21 cellular contexts compared by ENCODE assay signal in the genomic region with DNA sequence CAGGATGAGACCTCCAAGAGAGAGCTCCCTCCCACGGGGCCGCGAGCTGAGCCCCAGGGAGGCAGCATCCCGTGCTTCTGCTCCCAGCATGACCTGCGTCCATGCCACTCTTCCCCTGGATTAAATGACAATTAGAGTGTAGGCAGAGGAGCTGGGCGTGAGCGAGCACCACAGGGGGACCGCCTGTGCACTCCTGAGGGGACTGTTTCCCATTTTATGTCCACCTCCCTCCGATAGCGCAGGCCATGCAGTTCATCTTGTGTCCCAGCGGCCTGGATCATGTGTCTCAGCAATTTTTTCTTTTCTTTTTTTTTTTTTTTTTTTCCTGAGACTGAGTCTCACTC. TPM values are rescaled to one million over a fixed set of nuclear protein-coding genes. Genes with fewer than 3 reads are reported as not detected.
DNase-seq lines count a peak whose midpoint lies in the region; ATAC-seq, FAIRE-seq and TF ChIP-seq lines count a peak whose summit lies in the region.
"Had no signal": no experiment of that assay in that cellular context is flagged by ENCODE, and none has a peak within 500 bp of the region (broad histone marks: within the 10 kb centered on the region; RNA-seq: fewer than 3 reads in every experiment).

No MANE protein-coding gene starts in this region.

- peaks cover 4% of the 10 kb centered on the region for H3K27me3 Mint-ChIP-seq in activated CD4-positive, alpha-beta T cell treated with anti-CD3 and anti-CD28 coated beads, Interleukin-2, amount 10 ng/mL, durations not matched to agents 7 days and 5 days
- peaks cover 17% of the 10 kb centered on the region for H3K27me3 Mint-ChIP-seq in GM23338 (ENCODE audit: insufficient read depth, low read depth, poor library complexity)
- H3K27me3 Mint-ChIP-seq in stimulated activated memory B cell treated with anti-CD40 and anti-IgM and Interleukin-4, amounts not matched to agents 10 μg/mL and 1 μg/mL and 100 μg/mL, for 72 hours, result no peaks in the 10 kb centered on the region

- H3K27me3 ChIP-seq in GM23338 (ENCODE audit: insufficient read depth), result no peaks in the 10 kb centered on the region; the same call in 1 of the 2 replicates
- no peaks in the 10 kb centered on the region for H3K27me3 ChIP-seq in K562 (ENCODE audit: control insufficient read depth in 2 of 2, insufficient read depth in 2 of 2, low read length in 2 of 2)

- no peak for TF ChIP-seq POLR2A in K562 (conservative IDR thresholded peaks at IDR 0.05)

- H3K36me3 ChIP-seq in GM23338 (ENCODE audit: insufficient read depth), result peaks cover 13% of the 10 kb centered on the region; the same call in 1 of the 2 replicates
- H3K36me3 ChIP-seq in K562 (ENCODE audit: control insufficient read depth, insufficient read depth, low read length), result peaks cover 56% of the 10 kb centered on the region

- DNase-seq in activated CD4-positive, alpha-beta T cell treated with anti-CD3 and anti-CD28 coated beads, Interleukin-2, amount 10 ng/mL, durations not matched to agents 7 days and 5 days, result no peak
- no peak for DNase-seq in activated CD4-positive, alpha-beta T cell treated with anti-CD3 and anti-CD28 coated beads for 48 hours
- DNase-seq in GM23338 (ENCODE audit: low spot score) (no peak), K562 (ENCODE audit: extremely low read depth in 1 of 4, low spot score in 3 of 4) (no peak), COLO829 (ENCODE audit: low spot score) (no peak), HK-2 (ENCODE audit: unreplicated experiment) (no peak), ACHN (no peak)
- DNase-seq: COR-L47, GDM1, GOT3, NCI-H1092 treated with DMSO at 0.1 percent for 48 hours, NCI-H146, NCI-H2081 had no signal

- ATAC-seq in GM23338, result no peak
- no peak for ATAC-seq in K562
- no peak for ATAC-seq in stimulated activated memory B cell treated with anti-CD40 and anti-IgM and Interleukin-4, amounts not matched to agents 10 μg/mL and 1 μg/mL and 100 μg/mL, for 72 hours
- ATAC-seq: GM12878, Panc1, Right ventricle myocardium inferior had no signal

- intact Hi-C loops in K562 (cut with micrococcal nuclease), result no loop called here

- no peaks in the 10 kb centered on the region for H3K9me3 Mint-ChIP-seq in activated CD4-positive, alpha-beta T cell treated with anti-CD3 and anti-CD28 coated beads, Interleukin-2, amount 10 ng/mL, durations not matched to agents 7 days and 5 days
- H3K9me3 Mint-ChIP-seq in GM23338, result no peaks in the 10 kb centered on the region
- peaks cover 3% of the 10 kb centered on the region for H3K9me3 Mint-ChIP-seq in stimulated activated memory B cell treated with anti-CD40 and anti-IgM and Interleukin-4, amounts not matched to agents 10 μg/mL and 1 μg/mL and 100 μg/mL, for 72 hours

- H3K4me1 ChIP-seq in GM23338 (ENCODE audit: insufficient read depth) (peaks cover 10% of the 10 kb centered on the region), K562 (replicated peaks in 1 of 2; ENCODE audit: control insufficient read depth in 2 of 2, insufficient read depth in 2 of 2, low read length in 2 of 2) (peaks cover 28 to 71% of the 10 kb centered on the region in 2 experiments)

- no peak overlapping the region; a peak in 1 of 4 replicates for H3K9ac ChIP-seq in K562 (ENCODE audit: insufficient read depth in 1 of 2, low read depth in 2 of 2, low read length in 2 of 2)

- FAIRE-seq in K562 (lab: Jason Lieb, UNC), result no peak
- FAIRE-seq: A204.1, GM12878, GM19239 had no signal

- no peaks in the 10 kb centered on the region for H3K9me1 ChIP-seq in K562 (ENCODE audit: control insufficient read depth, insufficient read depth, low read length)

- no TSS peak for BruUV-seq in K562 (replicated peaks; lab: Mats Ljungman, UMichigan)

- H3K4me1 Mint-ChIP-seq in activated CD4-positive, alpha-beta T cell treated with anti-CD3 and anti-CD28 coated beads, Interleukin-2, amount 10 ng/mL, durations not matched to agents 7 days and 5 days, result peaks cover 29% of the 10 kb centered on the region
- peaks cover 33% of the 10 kb centered on the region for H3K4me1 Mint-ChIP-seq in GM23338
- H3K4me1 Mint-ChIP-seq in stimulated activated memory B cell treated with anti-CD40 and anti-IgM and Interleukin-4, amounts not matched to agents 10 μg/mL and 1 μg/mL and 100 μg/mL, for 72 hours, result peaks cover 48% of the 10 kb centered on the region

- in situ Hi-C loops in K562 (cut with MboI) (no loop called here), ACHN (cut with HindIII; ENCODE audit: low pct_ligation_motif_present, low pct_unique_long_range_greater_than_20kb, low sequenced_read_pairs) (no loop called here)

- H3K79me2 ChIP-seq in GM23338 (replicated peaks; ENCODE audit: insufficient read depth), result no peaks in the 10 kb centered on the region
- no peaks in the 10 kb centered on the region for H3K79me2 ChIP-seq in K562 (ENCODE audit: control insufficient read depth, insufficient read depth, low read length)

- H3K4me3 ChIP-seq in GM23338 (no peak overlapping the region), K562 (no peak overlapping the region)
- H3K4me3 ChIP-seq: GM12878 had no signal

- peak overlapping the region; percentile 67 for H3K27ac Mint-ChIP-seq in activated CD4-positive, alpha-beta T cell treated with anti-CD3 and anti-CD28 coated beads, Interleukin-2, amount 10 ng/mL, durations not matched to agents 7 days and 5 days
- H3K27ac Mint-ChIP-seq in GM23338, result 0 out of 2 replicates have a peak overlapping the region, but pooled peaks have one; percentile 56
- peak overlapping the region; percentile 84 for H3K27ac Mint-ChIP-seq in stimulated activated memory B cell treated with anti-CD40 and anti-IgM and Interleukin-4, amounts not matched to agents 10 μg/mL and 1 μg/mL and 100 μg/mL, for 72 hours

- H3K9me3 ChIP-seq in K562 (replicated peaks; ENCODE audit: control insufficient read depth, insufficient read depth, low read depth, low read length), result no peaks in the 10 kb centered on the region

- H3K4me3 Mint-ChIP-seq in activated CD4-positive, alpha-beta T cell treated with anti-CD3 and anti-CD28 coated beads, Interleukin-2, amount 10 ng/mL, durations not matched to agents 7 days and 5 days, result no peak overlapping the region
- no peak overlapping the region for H3K4me3 Mint-ChIP-seq in GM23338
- H3K4me3 Mint-ChIP-seq in stimulated activated memory B cell treated with anti-CD40 and anti-IgM and Interleukin-4, amounts not matched to agents 10 μg/mL and 1 μg/mL and 100 μg/mL, for 72 hours, result no peak overlapping the region

- CTCF ChIA-PET in activated CD4-positive, alpha-beta T cell treated with anti-CD3 and anti-CD28 coated beads, Interleukin-2, amount 10 ng/mL, durations not matched to agents 7 days and 5 days (lab: Charles Lee), result interaction anchor here (0.6 to 1.8 kb wide), 5 partner anchors 16 to 593 kb away, joined by 3 to 4 read pairs (median 4); no protein-coding TSS in a partner anchor
- CTCF ChIA-PET in K562 (lab: Yijun Ruan, JAX; ENCODE audit: low intra/inter-chr PET ratio), result no interaction called here

- H3K27ac ChIP-seq in GM23338 (ENCODE audit: low read depth), result no peak overlapping the region
- H3K27ac ChIP-seq in K562 (ENCODE audit: extremely low read depth, low read depth, low read length), result no peak overlapping the region

- POLR2A ChIA-PET in activated CD4-positive, alpha-beta T cell treated with anti-CD3 and anti-CD28 coated beads, Interleukin-2, amount 10 ng/mL, durations not matched to agents 7 days and 5 days (lab: Charles Lee), result interaction anchor here (0.6 kb wide), 1 partner anchor 63 kb away, joined by 3 read pairs; a partner anchor contains a TSS
- POLR2A ChIA-PET in K562 (lab: Yijun Ruan, JAX), result interaction anchor here (0.8 to 1.1 kb wide), 3 partner anchors 15 to 79 kb away, joined by 3 to 4 read pairs (median 4); no protein-coding TSS in a partner anchor

- H2AFZ ChIP-seq in GM23338, result no peak overlapping the region
- no peak overlapping the region for H2AFZ ChIP-seq in K562 (ENCODE audit: low read depth, low read length)

- peaks cover 20% of the 10 kb centered on the region for H3K36me3 Mint-ChIP-seq in activated CD4-positive, alpha-beta T cell treated with anti-CD3 and anti-CD28 coated beads, Interleukin-2, amount 10 ng/mL, durations not matched to agents 7 days and 5 days (ENCODE audit: low read depth)
- peaks cover 35% of the 10 kb centered on the region for H3K36me3 Mint-ChIP-seq in GM23338 (ENCODE audit: low read depth)
- peaks cover 32% of the 10 kb centered on the region for H3K36me3 Mint-ChIP-seq in stimulated activated memory B cell treated with anti-CD40 and anti-IgM and Interleukin-4, amounts not matched to agents 10 μg/mL and 1 μg/mL and 100 μg/mL, for 72 hours

- H3F3A ChIP-seq in GM23338 (replicated peaks; ENCODE audit: low read depth), result 0 out of 2 replicates have a peak, but pooled peaks cover 14% of the 10 kb centered on the region

- 92% methylated on average over 11 of the region's 11 CpGs for WGBS in K562 (ENCODE audit: insufficient coverage, low coverage, missing lambda C conversion rate)

- TF ChIP-seq EP300 in K562 (IDR thresholded peaks at IDR 0.05; ENCODE audit: low read length), result no peak

- H4K20me1 ChIP-seq in GM23338 (replicated peaks; ENCODE audit: insufficient read depth) (no peaks in the 10 kb centered on the region), K562 (replicated peaks; ENCODE audit: control insufficient read depth, insufficient read depth, low read length) (peaks cover 16% of the 10 kb centered on the region; the same call in 1 of the 2 replicates)

- TF ChIP-seq RAD21 in K562 (CRISPR knock-in tag; conservative IDR thresholded peaks at IDR 0.05 in 1 of 2, IDR thresholded peaks at IDR 0.05 in 1 of 2), result no peak

- no peak for TF ChIP-seq CTCF in GM23338 (conservative IDR thresholded peaks at IDR 0.05; ENCODE audit: low read depth in 2 of 2)
- no peak for TF ChIP-seq CTCF in K562 (IDR thresholded peaks at IDR 0.05 in 2 of 3, conservative IDR thresholded peaks at IDR 0.05 in 1 of 3; ENCODE audit: insufficient read depth in 2 of 3, low read depth in 1 of 3, low read length in 3 of 3)

- H3K9me2 ChIP-seq in GM23338 (ENCODE audit: insufficient read depth), result no peaks in the 10 kb centered on the region

- H3K4me2 ChIP-seq in GM23338, result no peak overlapping the region
- no peak overlapping the region for H3K4me2 ChIP-seq in K562 (ENCODE audit: insufficient read depth, low read length)

RNA-seq across cellular contexts. Expression of a gene that starts 5.8 kb away (rescaled TPM):
- total RNA-seq in activated CD4-positive, alpha-beta T cell treated with anti-CD3 and anti-CD28 coated beads, Interleukin-2, amount 10 ng/mL, durations not matched to agents 7 days and 5 days, result under 1 TPM in 1 of 2 experiments, not detected in 1; 0.20 TPM
- 2.7 and 5.1 TPM in 2 replicates for total RNA-seq in GM23338 (2014; rRNA removed; shearing (Covaris generic))
- 2.3 and 3.9 TPM in 2 replicates for polyA plus RNA-seq in GM23338 (2016; fragmentation: Nextera tagmentation; extraction: Ambion mirVana)
- not detected in 2 replicates for total RNA-seq in K562 (2011; cell fraction: chromatin; rRNA removed; ENCODE audit: low replicate concordance)
- not detected in 2 replicates for total RNA-seq in K562 (2011; cell fraction: nucleolus; rRNA removed)
- total RNA-seq in K562 (2011; cell fraction: nucleoplasm; rRNA removed), result not detected in 2 replicates
- not detected in 2 replicates for total RNA-seq in K562 (2014; rRNA removed)
- total RNA-seq in K562 (2014; rRNA removed; fragmentation: Illumina TruSeq; extraction: Trizol), result not detected in 2 replicates
- not detected in 2 replicates for total RNA-seq in K562 (2015; rRNA removed; fragmentation: Illumina TruSeq; extraction: Trizol)
- not detected in 2 replicates for total RNA-seq in K562 (2021)
- polyA plus RNA-seq in K562 (2011; rRNA removed), result not detected in 2 replicates
- polyA plus RNA-seq in K562 (2011; cell fraction: cytosol; rRNA removed), result not detected in 2 replicates
- polyA plus RNA-seq in K562 (2011; cell fraction: nucleus; rRNA removed), result 0.21 TPM in 1 of 2 replicates, not detected in the other
- not detected in 2 replicates for polyA plus RNA-seq in K562 (2012)
- polyA plus RNA-seq in K562 (2014; fragmentation: Illumina TruSeq; extraction: Trizol), result not detected in 2 replicates
- not detected for polyA plus RNA-seq in K562 (2014; fragmentation: Nextera tagmentation; extraction: Ambion mirVana)
- polyA plus RNA-seq in K562 (2014; rRNA removed), result not detected in 2 replicates
- not detected in 2 replicates for polyA minus RNA-seq in K562 (2011; rRNA and poly(A)+ RNA removed)
- polyA minus RNA-seq in K562 (2011; cell fraction: cytosol; rRNA and poly(A)+ RNA removed), result not detected in 2 replicates
- polyA minus RNA-seq in K562 (2011; cell fraction: nucleus; rRNA and poly(A)+ RNA removed), result not detected in 2 replicates
- total RNA-seq: GM12878, NCI-H460, Right ventricle myocardium inferior had no signal
- polyA plus RNA-seq: BJ, GM12878 had no signal

RNA-seq across cellular contexts. Expression of a gene that starts 18.3 kb away (rescaled TPM):
- total RNA-seq in activated CD4-positive, alpha-beta T cell treated with anti-CD3 and anti-CD28 coated beads, Interleukin-2, amount 10 ng/mL, durations not matched to agents 7 days and 5 days, result 100 to 1,000 TPM; 486 to 586 TPM
- 228 and 275 TPM in 2 replicates for total RNA-seq in GM23338 (2014; rRNA removed; shearing (Covaris generic))
- polyA plus RNA-seq in GM23338 (2016; fragmentation: Nextera tagmentation; extraction: Ambion mirVana), result 281 and 285 TPM in 2 replicates
- 136 and 579 TPM in 2 replicates for total RNA-seq in K562 (2011; cell fraction: chromatin; rRNA removed; ENCODE audit: low replicate concordance)
- total RNA-seq in K562 (2011; cell fraction: nucleolus; rRNA removed), result 819 and 943 TPM in 2 replicates
- 427 and 435 TPM in 2 replicates for total RNA-seq in K562 (2011; cell fraction: nucleoplasm; rRNA removed)
- total RNA-seq in K562 (2014; rRNA removed), result 683 and 757 TPM in 2 replicates
- 44.5 and 72.5 TPM in 2 replicates for total RNA-seq in K562 (2014; rRNA removed; fragmentation: Illumina TruSeq; extraction: Trizol)
- total RNA-seq in K562 (2015; rRNA removed; fragmentation: Illumina TruSeq; extraction: Trizol), result 196 and 239 TPM in 2 replicates
- 384 and 422 TPM in 2 replicates for total RNA-seq in K562 (2021)
- polyA plus RNA-seq in K562 (2011; rRNA removed), result 93.0 and 157 TPM in 2 replicates
- polyA plus RNA-seq in K562 (2011; cell fraction: cytosol; rRNA removed), result 366 and 963 TPM in 2 replicates
- 349 and 566 TPM in 2 replicates for polyA plus RNA-seq in K562 (2011; cell fraction: nucleus; rRNA removed)
- polyA plus RNA-seq in K562 (2012), result 346 and 377 TPM in 2 replicates
- polyA plus RNA-seq in K562 (2014; fragmentation: Illumina TruSeq; extraction: Trizol), result 63.5 and 240 TPM in 2 replicates
- under 1 TPM; 0.34 to 0.45 TPM for polyA plus RNA-seq in K562 (2014; fragmentation: Nextera tagmentation; extraction: Ambion mirVana)
- polyA plus RNA-seq in K562 (2014; rRNA removed), result 519 and 579 TPM in 2 replicates
- 40.1 and 80.4 TPM in 2 replicates for polyA minus RNA-seq in K562 (2011; rRNA and poly(A)+ RNA removed)
- 249 and 254 TPM in 2 replicates for polyA minus RNA-seq in K562 (2011; cell fraction: cytosol; rRNA and poly(A)+ RNA removed)
- polyA minus RNA-seq in K562 (2011; cell fraction: nucleus; rRNA and poly(A)+ RNA removed), result 78.6 and 83.5 TPM in 2 replicates

RNA-seq across cellular contexts. Expression of a gene that starts 30.3 kb away (rescaled TPM):
- 10 to 100 TPM; 65.3 to 72.3 TPM for total RNA-seq in activated CD4-positive, alpha-beta T cell treated with anti-CD3 and anti-CD28 coated beads, Interleukin-2, amount 10 ng/mL, durations not matched to agents 7 days and 5 days
- 144 and 149 TPM in 2 replicates for total RNA-seq in GM23338 (2014; rRNA removed; shearing (Covaris generic))
- polyA plus RNA-seq in GM23338 (2016; fragmentation: Nextera tagmentation; extraction: Ambion mirVana), result 94.2 and 95.3 TPM in 2 replicates
- total RNA-seq in K562 (2011; cell fraction: chromatin; rRNA removed; ENCODE audit: low replicate concordance), result 321 and 787 TPM in 2 replicates
- total RNA-seq in K562 (2011; cell fraction: nucleolus; rRNA removed), result 569 and 688 TPM in 2 replicates
- 436 and 479 TPM in 2 replicates for total RNA-seq in K562 (2011; cell fraction: nucleoplasm; rRNA removed)
- total RNA-seq in K562 (2014; rRNA removed), result 89.2 and 121 TPM in 2 replicates
- total RNA-seq in K562 (2014; rRNA removed; fragmentation: Illumina TruSeq; extraction: Trizol), result 17.6 and 26.6 TPM in 2 replicates
- 45.3 and 45.5 TPM in 2 replicates for total RNA-seq in K562 (2015; rRNA removed; fragmentation: Illumina TruSeq; extraction: Trizol)
- 126 and 141 TPM in 2 replicates for total RNA-seq in K562 (2021)
- 53.9 and 168 TPM in 2 replicates for polyA plus RNA-seq in K562 (2011; rRNA removed)
- 114 and 126 TPM in 2 replicates for polyA plus RNA-seq in K562 (2011; cell fraction: cytosol; rRNA removed)
- 587 and 718 TPM in 2 replicates for polyA plus RNA-seq in K562 (2011; cell fraction: nucleus; rRNA removed)
- polyA plus RNA-seq in K562 (2012), result 111 and 112 TPM in 2 replicates
- polyA plus RNA-seq in K562 (2014; fragmentation: Illumina TruSeq; extraction: Trizol), result 32.9 and 65.4 TPM in 2 replicates
- 10 to 100 TPM; 12.2 to 15.4 TPM for polyA plus RNA-seq in K562 (2014; fragmentation: Nextera tagmentation; extraction: Ambion mirVana)
- polyA plus RNA-seq in K562 (2014; rRNA removed), result 65.6 and 82.5 TPM in 2 replicates
- polyA minus RNA-seq in K562 (2011; rRNA and poly(A)+ RNA removed), result 19.0 and 22.9 TPM in 2 replicates
- polyA minus RNA-seq in K562 (2011; cell fraction: cytosol; rRNA and poly(A)+ RNA removed), result 57.7 and 136 TPM in 2 replicates
- polyA minus RNA-seq in K562 (2011; cell fraction: nucleus; rRNA and poly(A)+ RNA removed), result 78.2 and 151 TPM in 2 replicates

RNA-seq across cellular contexts. Expression of a gene that starts 53.7 kb away (rescaled TPM):
- total RNA-seq in activated CD4-positive, alpha-beta T cell treated with anti-CD3 and anti-CD28 coated beads, Interleukin-2, amount 10 ng/mL, durations not matched to agents 7 days and 5 days, result 10 to 100 TPM; 21.0 to 24.2 TPM
- total RNA-seq in GM23338 (2014; rRNA removed; shearing (Covaris generic)), result 19.2 and 19.4 TPM in 2 replicates
- polyA plus RNA-seq in GM23338 (2016; fragmentation: Nextera tagmentation; extraction: Ambion mirVana), result 10.0 and 10.3 TPM in 2 replicates
- total RNA-seq in K562 (2011; cell fraction: chromatin; rRNA removed; ENCODE audit: low replicate concordance), result 0.79 and 2.9 TPM in 2 replicates
- 3.2 and 3.7 TPM in 2 replicates for total RNA-seq in K562 (2011; cell fraction: nucleolus; rRNA removed)
- 0.95 and 1.1 TPM in 2 replicates for total RNA-seq in K562 (2011; cell fraction: nucleoplasm; rRNA removed)
- total RNA-seq in K562 (2014; rRNA removed), result 2.7 and 4.1 TPM in 2 replicates
- 0.15 and 0.19 TPM in 2 replicates for total RNA-seq in K562 (2014; rRNA removed; fragmentation: Illumina TruSeq; extraction: Trizol)
- total RNA-seq in K562 (2015; rRNA removed; fragmentation: Illumina TruSeq; extraction: Trizol), result 0.72 and 0.87 TPM in 2 replicates
- 2.5 and 3.1 TPM in 2 replicates for total RNA-seq in K562 (2021)
- polyA plus RNA-seq in K562 (2011; rRNA removed), result 0.88 and 3.0 TPM in 2 replicates
- polyA plus RNA-seq in K562 (2011; cell fraction: cytosol; rRNA removed), result 3.2 and 5.5 TPM in 2 replicates
- 2.9 and 3.8 TPM in 2 replicates for polyA plus RNA-seq in K562 (2011; cell fraction: nucleus; rRNA removed)
- polyA plus RNA-seq in K562 (2012), result 0.95 and 1.2 TPM in 2 replicates
- polyA plus RNA-seq in K562 (2014; fragmentation: Illumina TruSeq; extraction: Trizol), result 0.70 and 1.9 TPM in 2 replicates
- under 1 TPM in 1 of 2 experiments, not detected in 1; 0.04 TPM for polyA plus RNA-seq in K562 (2014; fragmentation: Nextera tagmentation; extraction: Ambion mirVana)
- polyA plus RNA-seq in K562 (2014; rRNA removed), result 1.5 and 2.1 TPM in 2 replicates
- 0.42 and 0.87 TPM in 2 replicates for polyA minus RNA-seq in K562 (2011; rRNA and poly(A)+ RNA removed)
- 1.9 and 3.5 TPM in 2 replicates for polyA minus RNA-seq in K562 (2011; cell fraction: cytosol; rRNA and poly(A)+ RNA removed)
- polyA minus RNA-seq in K562 (2011; cell fraction: nucleus; rRNA and poly(A)+ RNA removed), result 1.5 and 2.3 TPM in 2 replicates
- total RNA-seq: NCI-H460 had no signal
- polyA plus RNA-seq: BJ had no signal
